1 cellular context compared by ENCODE assay signal in genomic region chr13:25324100-25324499, GRCh38.
TF ChIP-seq lines count a peak whose summit lies in the region.

No MANE protein-coding gene starts in this region.

TF ChIP-seq in IMR-90, 13 proteins besides CTCF, POLR2A, EP300 and RAD21:
- no peak for TF ChIP-seq MXI1 (IDR thresholded peaks at IDR 0.05; ENCODE audit: borderline replicate concordance, low read depth, low read length)
- no peak for TF ChIP-seq MAZ (IDR thresholded peaks at IDR 0.05; ENCODE audit: borderline replicate concordance, low read depth, low read length)
- no peak for TF ChIP-seq CEBPB (IDR thresholded peaks at IDR 0.05; ENCODE audit: low read depth, low read length)
- TF ChIP-seq NFE2L2 (IDR thresholded peaks at IDR 0.05; ENCODE audit: low read depth, low read length): no peak
TF ChIP-seq in IMR-90: peak in this region for 0.
